11 cellular contexts compared by ENCODE assay signal in the genomic region with DNA sequence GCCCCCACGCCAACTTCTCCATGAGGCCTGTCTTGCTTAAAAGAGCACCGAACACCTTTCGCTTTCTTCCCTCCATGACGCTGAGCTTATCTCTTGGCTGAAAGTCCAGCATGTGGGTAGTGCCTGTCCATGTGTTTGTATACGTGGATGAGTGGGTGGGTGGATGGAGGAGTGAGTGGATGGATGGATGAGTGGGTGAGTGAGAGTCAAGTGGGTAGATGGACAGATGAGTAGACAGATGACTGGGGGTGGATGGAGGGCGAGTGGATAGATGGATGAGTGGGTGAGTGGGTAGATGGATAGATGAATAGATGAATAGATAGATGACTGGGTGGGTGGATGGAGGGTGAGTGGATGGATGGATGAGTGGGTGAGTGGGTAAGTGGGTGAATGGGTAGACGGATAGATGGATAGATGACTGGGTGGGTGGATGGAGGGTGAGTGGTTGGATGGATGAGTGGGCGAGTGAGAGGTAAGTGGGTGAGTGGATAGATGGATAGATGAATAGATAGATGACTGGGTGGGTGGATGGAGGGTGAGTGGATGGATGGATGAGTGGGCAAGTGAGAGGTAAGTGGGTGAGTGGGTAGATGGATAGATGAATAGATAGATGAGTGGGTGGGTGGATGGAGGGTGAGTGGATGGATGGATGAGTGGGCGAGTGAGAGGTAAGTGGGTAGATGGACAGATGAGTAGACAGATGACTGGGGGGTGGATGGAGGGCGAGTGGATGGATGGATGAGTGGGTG. TPM values are rescaled to one million over a fixed set of nuclear protein-coding genes. Genes with fewer than 3 reads are reported as not detected.
"Had no signal": no experiment of that assay in that cellular context is flagged by ENCODE, and none has a peak within 500 bp of the region (broad histone marks: within the 10 kb centered on the region; RNA-seq: fewer than 3 reads in every experiment).

No MANE protein-coding gene starts in this region.

RNA-seq across cellular contexts. Expression of a gene that starts 14.3 kb away (rescaled TPM):
- total RNA-seq: activated B cell treated with CpG ODN at 0.5 μM for 24 hours; activated CD8-positive, alpha-beta T cell treated with anti-CD3 and anti-CD28 coated beads, Interleukin-2, amount 10 ng/mL, durations not matched to agents 7 days and 5 days had no signal

RNA-seq across cellular contexts. Expression of a gene that starts 36.1 kb away (rescaled TPM):
- total RNA-seq: activated B cell treated with CpG ODN at 0.5 μM for 24 hours; activated CD4-positive, alpha-beta memory T cell treated with anti-CD3 and anti-CD28 coated beads, Interleukin-2, amount 10 ng/mL, durations not matched to agents 7 days and 5 days; activated CD4-positive, alpha-beta T cell treated with anti-CD3 and anti-CD28 coated beads, Interleukin-2, amount 10 ng/mL, durations not matched to agents 7 days and 5 days; activated CD8-positive, alpha-beta memory T cell treated with anti-CD3 and anti-CD28 coated beads, Interleukin-2, amount 10 ng/mL, durations not matched to agents 7 days and 5 days; activated CD8-positive, alpha-beta T cell treated with anti-CD3 and anti-CD28 coated beads, Interleukin-2, amount 10 ng/mL, durations not matched to agents 7 days and 5 days; activated T-helper 2 cell treated with anti-CD3 and anti-CD28 coated beads, Interferon-gamma antibody, Interleukin-2, Interleukin-4, amounts not matched to agents 10 μg/mL and 5 μg/mL and 100 μg/mL, durations not matched to agents 14 hours and 24 hours and 36 hours; astrocyte; breast epithelium; cardiac muscle cell; chondrocyte had no signal
- polyA plus RNA-seq: cardiac muscle cell had no signal

RNA-seq across cellular contexts. Expression of a gene that starts 46.7 kb away (rescaled TPM):
- total RNA-seq: activated B cell treated with CpG ODN at 0.5 μM for 24 hours; activated CD4-positive, alpha-beta memory T cell treated with anti-CD3 and anti-CD28 coated beads, Interleukin-2, amount 10 ng/mL, durations not matched to agents 7 days and 5 days; activated CD4-positive, alpha-beta T cell treated with anti-CD3 and anti-CD28 coated beads, Interleukin-2, amount 10 ng/mL, durations not matched to agents 7 days and 5 days; activated CD8-positive, alpha-beta memory T cell treated with anti-CD3 and anti-CD28 coated beads, Interleukin-2, amount 10 ng/mL, durations not matched to agents 7 days and 5 days; activated CD8-positive, alpha-beta T cell treated with anti-CD3 and anti-CD28 coated beads, Interleukin-2, amount 10 ng/mL, durations not matched to agents 7 days and 5 days; activated T-helper 2 cell treated with anti-CD3 and anti-CD28 coated beads, Interferon-gamma antibody, Interleukin-2, Interleukin-4, amounts not matched to agents 10 μg/mL and 5 μg/mL and 100 μg/mL, durations not matched to agents 14 hours and 24 hours and 36 hours; astrocyte; breast epithelium; cardiac muscle cell; chondrocyte had no signal
- polyA plus RNA-seq: aorta, cardiac muscle cell had no signal
